In genomic region chr22:30882974-30883533, GRCh38 we compare ENCODE assay signal across 13 cellular contexts.
DNase-seq lines count a peak whose midpoint lies in the region; TF ChIP-seq lines count a peak whose summit lies in the region.
"Had no signal": no experiment of that assay in that cellular context is flagged by ENCODE, and none has a peak within 500 bp of the region (broad histone marks: within the 10 kb centered on the region; RNA-seq: fewer than 3 reads in every experiment).

No MANE protein-coding gene starts in this region.

- no peak overlapping the region for H3K4me3 ChIP-seq in BLaER1
- H3K4me3 ChIP-seq: HAP-1 had no signal

- H3K27me3 ChIP-seq in BLaER1, result no peaks in the 10 kb centered on the region

- no peaks in the 10 kb centered on the region for H3K9me3 Mint-ChIP-seq in nephron progenitor cell
- H3K9me3 Mint-ChIP-seq: CD4-positive, CD25-positive, alpha-beta regulatory T cell had no signal

- H3K36me3 Mint-ChIP-seq in nephron progenitor cell (ENCODE audit: low read depth), result no peaks in the 10 kb centered on the region

- DNase-seq in HUDEP-2 (lab: John Stamatoyannopoulos, UW; ENCODE audit: unreplicated experiment in 76 of 76), result peak in 61 of 76 experiments; percentile 6 to 77 (median 47)
- DNase-seq in erythroblast (lab: John Stamatoyannopoulos, UW), result peak; percentile 90 to 91
- DNase-seq in nephron progenitor cell, result no peak
- no peak for DNase-seq in activated CD4-positive, alpha-beta T cell treated with anti-CD3 and anti-CD28 coated beads for 48 hours
- DNase-seq in stimulated activated CD4-positive, alpha-beta T cell treated with anti-CD3 and anti-CD28 coated beads, Interleukin-4, amount 100 ng/mL, for 4 hours, result no peak
- DNase-seq in NCI-H1105 (lab: John Stamatoyannopoulos, UW), result no peak
- DNase-seq: Calu3; CD4-positive, CD25-positive, alpha-beta regulatory T cell; DMS79; NCI-H226; NCI-H526 had no signal

- peak; percentile 81 for TF ChIP-seq POLR2A in erythroblast (IDR thresholded peaks at IDR 0.05; ENCODE audit: low read length)

- no peaks in the 10 kb centered on the region for H3K9me3 ChIP-seq in BLaER1
- H3K9me3 ChIP-seq: HAP-1 had no signal

- peaks cover 10% of the 10 kb centered on the region for H3K4me1 Mint-ChIP-seq in nephron progenitor cell

- H3K27ac ChIP-seq in BLaER1, result 0 out of 2 replicates have a peak overlapping the region, but pooled peaks have one; percentile 6

- TF ChIP-seq CTCF in nephron progenitor cell (IDR thresholded peaks at IDR 0.05), result no peak

- peaks cover 12% of the 10 kb centered on the region for H3K27me3 Mint-ChIP-seq in nephron progenitor cell (ENCODE audit: low read depth, poor library complexity)
- H3K27me3 Mint-ChIP-seq: CD4-positive, CD25-positive, alpha-beta regulatory T cell had no signal

- H3K4me2 ChIP-seq in BLaER1, result no peak overlapping the region

- no peaks in the 10 kb centered on the region for H3K36me3 ChIP-seq in BLaER1
- H3K36me3 ChIP-seq: HAP-1 had no signal

- peaks cover 62% of the 10 kb centered on the region for H3K4me1 ChIP-seq in BLaER1

- H3K27ac Mint-ChIP-seq in nephron progenitor cell, result peak overlapping the region; percentile 51
- H3K27ac Mint-ChIP-seq: CD4-positive, CD25-positive, alpha-beta regulatory T cell had no signal

- H4K20me1 ChIP-seq in BLaER1, result no peaks in the 10 kb centered on the region

- H3K9ac ChIP-seq in BLaER1, result no peak overlapping the region

- no peak overlapping the region for H3K4me3 Mint-ChIP-seq in nephron progenitor cell
- H3K4me3 Mint-ChIP-seq: CD4-positive, CD25-positive, alpha-beta regulatory T cell had no signal

Comparison
In these comparisons a context has a peak if more than half of its experiments do, and no peak if none do; other contexts are left out.
1. DNase-seq: peak in HUDEP-2 (61 of 76) and erythroblast (2 of 2); none in nephron progenitor cell (single experiment), activated CD4-positive, alpha-beta T cell treated with anti-CD3 and anti-CD28 coated beads for 48 hours (single experiment), stimulated activated CD4-positive, alpha-beta T cell treated with anti-CD3 and anti-CD28 coated beads, Interleukin-4, amount 100 ng/mL, for 4 hours (0 of 2) and NCI-H1105 (single experiment).